1 cellular context compared by ENCODE assay signal in genomic region chr5:140295414-140295813, GRCh38.
A peak's percentile ranks its signal among the peaks of the same experiment; 100 is the strongest.
TF ChIP-seq lines count a peak whose summit lies in the region.

No MANE protein-coding gene starts in this region.

TF ChIP-seq in GM12878, 131 proteins besides CTCF, POLR2A, EP300 and RAD21:
- TF ChIP-seq ETV6 (conservative IDR thresholded peaks at IDR 0.05 in 1 of 2, IDR thresholded peaks at IDR 0.05 in 1 of 2; ENCODE audit: borderline replicate concordance in 1 of 2, low read depth in 1 of 2) (no peak), SMAD1 (IDR thresholded peaks at IDR 0.05; ENCODE audit: low read depth, partially characterized antibody) (peak; percentile 93), NFYA (IDR thresholded peaks at IDR 0.05; ENCODE audit: borderline replicate concordance, low read depth, low read length) (no peak), SKIL (IDR thresholded peaks at IDR 0.05; ENCODE audit: low read depth, poor library complexity, severe bottlenecking) (peak; percentile 35), REST (IDR thresholded peaks at IDR 0.05; ENCODE audit: low read depth, low read length) (no peak)
